Comparison of ENCODE assay signal across 1 cellular context in the genomic region with DNA sequence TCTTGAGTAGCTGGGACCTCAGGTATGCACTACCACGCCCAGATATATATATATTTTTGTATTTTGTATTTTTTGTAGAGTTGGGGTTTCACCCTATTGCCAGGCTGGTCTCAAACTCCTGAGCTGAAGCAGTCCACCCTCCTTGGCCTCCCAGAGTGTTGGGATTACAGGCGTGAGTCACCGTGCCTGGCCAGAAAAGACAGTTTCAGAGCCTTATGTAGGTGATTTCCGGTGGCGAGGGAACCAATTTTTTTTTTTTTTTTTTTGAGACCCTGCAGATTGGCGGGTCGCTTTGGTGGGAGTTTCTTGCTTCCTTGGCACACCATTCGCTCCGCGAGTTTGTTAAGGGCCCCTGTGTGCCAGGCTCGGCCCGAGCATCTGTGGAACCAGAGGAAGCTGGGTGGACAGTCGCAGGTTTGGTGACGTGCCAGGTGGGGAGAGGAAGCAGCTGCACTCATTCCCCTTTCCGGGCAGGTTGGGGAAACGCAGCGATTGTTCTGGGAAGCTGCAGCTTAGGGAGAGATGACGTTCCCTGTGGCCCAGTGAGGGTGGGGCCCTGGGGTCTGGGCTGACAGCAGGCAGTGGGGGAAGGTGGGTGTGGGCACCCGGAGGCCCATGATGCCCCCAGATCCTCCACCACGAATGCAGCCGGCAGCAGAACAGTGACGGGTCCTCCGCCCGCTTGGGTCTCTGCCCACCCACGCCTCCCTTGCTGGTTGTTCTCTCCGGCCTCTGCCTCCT.
TF ChIP-seq lines count a peak whose summit lies in the region.

No MANE protein-coding gene starts in this region.

TF ChIP-seq in H1, 55 proteins besides CTCF, POLR2A, EP300 and RAD21 (continued from another document):
- TF ChIP-seq SIX5 (IDR thresholded peaks at IDR 0.05; ENCODE audit: low read depth, low read length): no peak
- no peak for TF ChIP-seq HDAC2 (IDR thresholded peaks at IDR 0.05; ENCODE audit: borderline replicate concordance in 1 of 2, low read depth in 2 of 2, low read length in 2 of 2)
- TF ChIP-seq, protein P1, sequence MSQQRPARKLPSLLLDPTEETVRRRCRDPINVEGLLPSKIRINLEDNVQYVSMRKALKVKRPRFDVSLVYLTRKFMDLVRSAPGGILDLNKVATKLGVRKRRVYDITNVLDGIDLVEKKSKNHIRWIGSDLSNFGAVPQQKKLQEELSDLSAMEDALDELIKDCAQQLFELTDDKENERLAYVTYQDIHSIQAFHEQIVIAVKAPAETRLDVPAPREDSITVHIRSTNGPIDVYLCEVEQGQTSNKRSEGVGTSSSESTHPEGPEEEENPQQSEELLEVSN (IDR thresholded peaks at IDR 0.05): no peak
- no peak for TF ChIP-seq HDAC6 (IDR thresholded peaks at IDR 0.05; ENCODE audit: low read depth, low read length)
- no peak for TF ChIP-seq MAFK (IDR thresholded peaks at IDR 0.05; ENCODE audit: low read depth, low read length)
- TF ChIP-seq SIN3A (conservative IDR thresholded peaks at IDR 0.05 in 1 of 2, IDR thresholded peaks at IDR 0.05 in 1 of 2; ENCODE audit: low read depth in 1 of 2, low read length in 2 of 2): no peak
- TF ChIP-seq RNF2 (IDR thresholded peaks at IDR 0.05; ENCODE audit: borderline replicate concordance, low read depth, low read length, missing control alignments, poor library complexity, severe bottlenecking): no peak
- TF ChIP-seq, protein P2, sequence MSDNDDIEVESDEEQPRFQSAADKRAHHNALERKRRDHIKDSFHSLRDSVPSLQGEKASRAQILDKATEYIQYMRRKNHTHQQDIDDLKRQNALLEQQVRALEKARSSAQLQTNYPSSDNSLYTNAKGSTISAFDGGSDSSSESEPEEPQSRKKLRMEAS (IDR thresholded peaks at IDR 0.05): no peak
- no peak for TF ChIP-seq RXRA (IDR thresholded peaks at IDR 0.05; ENCODE audit: insufficient read depth, low read depth, low read length)
- no peak for TF ChIP-seq ASH2L (IDR thresholded peaks at IDR 0.05; ENCODE audit: low read length)
